13 cellular contexts compared by ENCODE assay signal in the genomic region with DNA sequence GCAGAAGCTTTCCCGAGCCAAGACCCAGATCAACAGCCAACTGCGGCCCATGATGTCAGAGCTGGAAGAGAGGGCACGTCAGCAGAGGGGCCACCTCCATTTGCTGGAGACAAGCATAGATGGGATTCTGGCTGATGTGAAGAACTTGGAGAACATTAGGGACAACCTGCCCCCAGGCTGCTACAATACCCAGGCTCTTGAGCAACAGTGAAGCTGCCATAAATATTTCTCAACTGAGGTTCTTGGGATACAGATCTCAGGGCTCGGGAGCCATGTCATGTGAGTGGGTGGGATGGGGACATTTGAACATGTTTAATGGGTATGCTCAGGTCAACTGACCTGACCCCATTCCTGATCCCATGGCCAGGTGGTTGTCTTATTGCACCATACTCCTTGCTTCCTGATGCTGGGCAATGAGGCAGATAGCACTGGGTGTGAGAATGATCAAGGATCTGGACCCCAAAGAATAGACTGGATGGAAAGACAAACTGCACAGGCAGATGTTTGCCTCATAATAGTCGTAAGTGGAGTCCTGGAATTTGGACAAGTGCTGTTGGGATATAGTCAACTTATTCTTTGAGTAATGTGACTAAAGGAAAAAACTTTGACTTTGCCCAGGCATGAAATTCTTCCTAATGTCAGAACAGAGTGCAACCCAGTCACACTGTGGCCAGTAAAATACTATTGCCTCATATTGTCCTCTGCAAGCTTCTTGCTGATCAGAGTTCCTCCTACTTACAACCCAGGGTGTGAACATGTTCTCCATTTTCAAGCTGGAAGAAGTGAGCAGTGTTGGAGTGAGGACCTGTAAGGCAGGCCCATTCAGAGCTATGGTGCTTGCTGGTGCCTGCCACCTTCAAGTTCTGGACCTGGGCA. TPM values are rescaled to one million over a fixed set of nuclear protein-coding genes. Genes with fewer than 3 reads are reported as not detected.
A peak's percentile ranks its signal among the peaks of the same experiment; 100 is the strongest.
DNase-seq lines count a peak whose midpoint lies in the region; ATAC-seq and TF ChIP-seq lines count a peak whose summit lies in the region.
"Had no signal": no experiment of that assay in that cellular context is flagged by ENCODE, and none has a peak within 500 bp of the region (broad histone marks: within the 10 kb centered on the region; RNA-seq: fewer than 3 reads in every experiment).

No MANE protein-coding gene starts in this region.

- no peak for ATAC-seq in PC-3
- no peak for ATAC-seq in HG03521 (IDR thresholded peaks at IDR 0.05; ENCODE audit: unreplicated experiment)
- ATAC-seq in GM19463 (IDR thresholded peaks at IDR 0.05; ENCODE audit: unreplicated experiment): no peak
- ATAC-seq: activated CD8-positive, alpha-beta T cell treated with anti-CD3 and anti-CD28 coated beads, Interleukin-2, amount 10 ng/mL, durations not matched to agents 7 days and 5 days had no signal

- CTCF ChIA-PET in PC-3 (lab: Charles Lee): no interaction called here

- intact Hi-C loops in PC-3 (cut with micrococcal nuclease) (no loop called here), posterior vena cava (cut with DNase I) (no loop called here)

- H3K9me2 ChIP-seq in PC-3 (replicated peaks; ENCODE audit: low read length): no peaks in the 10 kb centered on the region

- no peak overlapping the region for H3K4me2 ChIP-seq in PC-3 (ENCODE audit: low read length)

- H3K36me3 ChIP-seq in PC-3 (ENCODE audit: low read depth, low read length): peaks cover 45% of the 10 kb centered on the region

- POLR2A ChIA-PET in PC-3 (lab: Charles Lee; ENCODE audit: unreplicated experiment): no interaction called here

- H3K27ac ChIP-seq in PC-3 (ENCODE audit: low read length): no peak overlapping the region

- no peaks in the 10 kb centered on the region for H3K4me1 ChIP-seq in PC-3 (ENCODE audit: insufficient read depth, low read length)

- H3K27me3 ChIP-seq in PC-3 (ENCODE audit: low read length): no peaks in the 10 kb centered on the region

- TF ChIP-seq CTCF in PC-3 (conservative IDR thresholded peaks at IDR 0.05; ENCODE audit: low read depth, low read length) (no peak), fibroblast of villous mesenchyme (IDR thresholded peaks at IDR 0.05; ENCODE audit: insufficient read depth, low read depth, low read length) (no peak)

- no peak overlapping the region for H3K4me3 ChIP-seq in PC-3 (ENCODE audit: low read length)
- H3K4me3 ChIP-seq in fibroblast of villous mesenchyme (ENCODE audit: low read depth, low read length): no peak overlapping the region

- no peaks in the 10 kb centered on the region for H4K20me1 ChIP-seq in PC-3 (ENCODE audit: low read length)

- H3K9me3 ChIP-seq in PC-3 (ENCODE audit: low read length): no peaks in the 10 kb centered on the region

- DNase-seq in AG08395 (ENCODE audit: low spot score) (peak; percentile 7), PC-3 (no peak), fibroblast of villous mesenchyme (ENCODE audit: low read depth) (peak; percentile 61), posterior vena cava (ENCODE audit: low spot score) (peak; percentile 89), RPMI8226 (no peak), kidney glomerular epithelial cell (lab: John Stamatoyannopoulos, UW) (no peak)
- DNase-seq: activated CD8-positive, alpha-beta T cell treated with anti-CD3 and anti-CD28 coated beads, Interleukin-2, amount 10 ng/mL, durations not matched to agents 7 days and 5 days; DMS79; effector CD4-positive, alpha-beta T cell; NCI-H1417; T-helper 2 cell had no signal

- H3K79me2 ChIP-seq in PC-3 (ENCODE audit: low read length): no peaks in the 10 kb centered on the region

- no peaks in the 10 kb centered on the region for H3F3A ChIP-seq in PC-3 (ENCODE audit: low read length, unreplicated experiment)

- TSS peak; percentile 55 for BruUV-seq in PC-3 (replicated peaks; lab: Mats Ljungman, UMichigan)

- H2AFZ ChIP-seq in PC-3 (ENCODE audit: low read length): no peak overlapping the region

- no peak overlapping the region for H3K9ac ChIP-seq in PC-3 (ENCODE audit: low read length)

RNA-seq across cellular contexts. Expression of gene LAMC2, which starts 57.4 kb away (rescaled TPM):
- total RNA-seq in PC-3 (2014; rRNA removed): 105 and 127 TPM in 2 replicates
- total RNA-seq in fibroblast of villous mesenchyme: 4.8 and 27.6 TPM in 2 replicates
- total RNA-seq in posterior vena cava: 1 to 10 TPM; 1.7 to 2.9 TPM
- total RNA-seq: activated CD8-positive, alpha-beta T cell treated with anti-CD3 and anti-CD28 coated beads, Interleukin-2, amount 10 ng/mL, durations not matched to agents 7 days and 5 days had no signal

Comparison
In these comparisons a context has a peak if more than half of its experiments do, and no peak if none do; other contexts are left out.
1. DNase-seq: peak in AG08395 (single experiment), fibroblast of villous mesenchyme (single experiment) and posterior vena cava (single experiment); none in PC-3 (single experiment), RPMI8226 (single experiment) and kidney glomerular epithelial cell (single experiment).